8 cellular contexts compared by ENCODE assay signal in the genomic region with DNA sequence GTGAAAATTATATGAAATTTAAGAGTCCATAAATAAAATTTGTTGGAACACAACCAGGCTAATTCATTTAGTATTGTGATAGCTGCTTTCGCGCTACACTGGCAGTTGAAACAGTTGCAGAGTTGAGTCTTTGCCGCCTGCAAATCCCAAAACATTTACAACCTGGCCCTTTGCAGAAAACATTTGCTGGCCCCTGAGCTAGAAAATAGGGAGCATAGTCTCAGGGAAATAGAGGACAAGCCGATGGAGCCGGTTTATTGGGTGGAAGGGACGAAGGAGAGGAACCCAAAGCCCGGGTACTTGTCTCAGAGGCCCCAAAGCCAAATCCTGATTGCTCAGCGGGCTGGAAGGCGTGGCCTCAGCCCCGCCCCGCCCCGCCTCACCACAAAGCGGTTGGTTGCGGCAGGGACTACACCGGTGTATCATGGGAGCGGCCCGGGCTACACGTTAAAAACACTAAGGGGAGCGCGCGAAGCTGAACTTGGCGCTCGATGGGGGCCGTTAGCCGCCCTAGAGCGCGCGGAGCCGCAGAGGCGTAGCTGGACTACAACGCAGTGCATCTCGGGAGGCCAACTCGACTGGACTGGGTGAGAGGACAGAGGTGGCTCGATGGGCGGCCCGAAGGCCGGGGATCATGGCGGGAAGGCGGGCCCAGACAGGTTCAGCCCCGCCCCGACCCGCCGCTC. TPM values are rescaled to one million over a fixed set of nuclear protein-coding genes. Genes with fewer than 3 reads are reported as not detected.
DNase-seq lines count a peak whose midpoint lies in the region; ATAC-seq and TF ChIP-seq lines count a peak whose summit lies in the region.

No MANE protein-coding gene starts in this region.

- H3K36me3 ChIP-seq in PC-3 (ENCODE audit: low read depth, low read length) (peaks cover 12% of the 10 kb centered on the region), esophagus muscularis mucosa (peaks cover 20 to 64% (median 52%) of the 10 kb centered on the region in 4 donors), muscle layer of colon (ENCODE audit: insufficient read depth, low read length) (peaks cover 39% of the 10 kb centered on the region)

- H3K27me3 ChIP-seq in PC-3 (ENCODE audit: low read length) = no peaks in the 10 kb centered on the region
- H3K27me3 ChIP-seq in esophagus muscularis mucosa = no peaks in the 10 kb centered on the region
- no peaks in the 10 kb centered on the region for H3K27me3 ChIP-seq in muscle layer of colon (ENCODE audit: control insufficient read depth in 1 of 2, insufficient read depth in 2 of 2, low read length in 2 of 2)

- peak overlapping the region; percentile 86 for H2AFZ ChIP-seq in PC-3 (ENCODE audit: low read length)

- peaks cover 42% of the 10 kb centered on the region for H3K36me3 Mint-ChIP-seq in activated T-cell treated with anti-CD3 and anti-CD28 coated beads, Interleukin-2, amount 50 U/mL, for 24 hours (ENCODE audit: low read depth)

- intact Hi-C loops in PC-3 (cut with micrococcal nuclease) = loop anchor here (1.0 kb wide), 1 partner anchor 13 kb away; a partner anchor contains a TSS
- intact Hi-C loops in esophagus muscularis mucosa (cut with DNase I) = no loop called here

- DNase-seq in DMS53 (lab: John Stamatoyannopoulos, UW) = peak; percentile 98
- peak; percentile 96 for DNase-seq in Jurkat, Clone E6-1 (ENCODE audit: low read depth, low spot score)
- DNase-seq in PC-3 = peak; percentile 99
- DNase-seq in activated T-cell treated with anti-CD3 and anti-CD28 coated beads, Interleukin-2, amount 50 U/mL, for 24 hours = peak; percentile 94
- DNase-seq in esophagus muscularis mucosa (ENCODE audit: extremely low spot score) = peak; percentile 97
- peak; percentile 58 to 67 for DNase-seq in stimulated activated CD8-positive, alpha-beta memory T cell treated with anti-CD3 and anti-CD28 coated beads, Interleukin-7, amount 100 ng/mL, for 1 hour (ENCODE audit: low read depth in 2 of 2)

- H3K9me3 ChIP-seq in PC-3 (ENCODE audit: low read length) (no peaks in the 10 kb centered on the region), esophagus muscularis mucosa (no peaks in the 10 kb centered on the region), muscle layer of colon (ENCODE audit: low read length) (no peaks in the 10 kb centered on the region)

- POLR2A ChIA-PET in PC-3 (lab: Charles Lee; ENCODE audit: unreplicated experiment) = interaction anchor here (0.5 to 0.6 kb wide), 2 partner anchors 28 to 141 kb away, joined by 4 to 19 read pairs; no protein-coding TSS in a partner anchor

- TF ChIP-seq CTCF in PC-3 (conservative IDR thresholded peaks at IDR 0.05; ENCODE audit: low read depth, low read length) (no peak), esophagus muscularis mucosa (IDR thresholded peaks at IDR 0.05) (peak in 1 of 3 experiments; percentile 3)

- peak overlapping the region; percentile 97 for H3K27ac Mint-ChIP-seq in activated T-cell treated with anti-CD3 and anti-CD28 coated beads, Interleukin-2, amount 50 U/mL, for 24 hours

- H3K9me3 Mint-ChIP-seq in activated T-cell treated with anti-CD3 and anti-CD28 coated beads, Interleukin-2, amount 50 U/mL, for 24 hours = no peaks in the 10 kb centered on the region

- CTCF ChIA-PET in PC-3 (lab: Charles Lee) = interaction anchor here (1.1 kb wide), 1 partner anchor 72 kb away, joined by 3 read pairs; no protein-coding TSS in a partner anchor

- peak overlapping the region; percentile 85 for H3K9ac ChIP-seq in PC-3 (ENCODE audit: low read length)
- no peak overlapping the region for H3K9ac ChIP-seq in muscle layer of colon (ENCODE audit: low read length)

- peaks cover 26% of the 10 kb centered on the region for H3K4me1 Mint-ChIP-seq in activated T-cell treated with anti-CD3 and anti-CD28 coated beads, Interleukin-2, amount 50 U/mL, for 24 hours (ENCODE audit: low read depth)

- peak overlapping the region; percentile 65 for H3K4me3 ChIP-seq in Jurkat, Clone E6-1 (ENCODE audit: low read length)
- H3K4me3 ChIP-seq in PC-3 (ENCODE audit: low read length) (peak overlapping the region; percentile 97), esophagus muscularis mucosa (peak overlapping the region; percentile 69 to 97 (median 88)), muscle layer of colon (ENCODE audit: low read depth in 1 of 2, low read length in 2 of 2) (peak overlapping the region; percentile 70 to 71)

- peaks cover 35% of the 10 kb centered on the region for H3K79me2 ChIP-seq in PC-3 (ENCODE audit: low read length)

- H3K4me3 Mint-ChIP-seq in activated T-cell treated with anti-CD3 and anti-CD28 coated beads, Interleukin-2, amount 50 U/mL, for 24 hours = peak overlapping the region; percentile 86

- 6% methylated on average over 21 of the region's 43 CpGs for WGBS in esophagus muscularis mucosa

- peaks cover 5% of the 10 kb centered on the region; the same call in 1 of the 2 replicates for H4K20me1 ChIP-seq in PC-3 (ENCODE audit: low read length)

- H3F3A ChIP-seq in PC-3 (ENCODE audit: low read length, unreplicated experiment) = peaks cover 3% of the 10 kb centered on the region

- no peaks in the 10 kb centered on the region for H3K27me3 Mint-ChIP-seq in activated T-cell treated with anti-CD3 and anti-CD28 coated beads, Interleukin-2, amount 50 U/mL, for 24 hours

- H3K4me1 ChIP-seq in PC-3 (ENCODE audit: insufficient read depth, low read length) (peaks cover 35% of the 10 kb centered on the region), esophagus muscularis mucosa (peaks cover 19 to 48% (median 28%) of the 10 kb centered on the region in 4 donors), muscle layer of colon (ENCODE audit: insufficient read depth, low read length) (peaks cover 10% of the 10 kb centered on the region)

- H3K4me2 ChIP-seq in PC-3 (ENCODE audit: low read length) = peak overlapping the region; percentile 98

- H3K9me2 ChIP-seq in PC-3 (replicated peaks; ENCODE audit: low read length) = no peaks in the 10 kb centered on the region

- BruUV-seq in PC-3 (replicated peaks; lab: Mats Ljungman, UMichigan) = TSS peak; percentile 71

- TF ChIP-seq POLR2A in esophagus muscularis mucosa (IDR thresholded peaks at IDR 0.05; ENCODE audit: low read depth) = no peak

- H3K27ac ChIP-seq in PC-3 (ENCODE audit: low read length) (peak overlapping the region; percentile 87), esophagus muscularis mucosa (replicated peaks in 1 of 4) (peak overlapping the region; percentile 86 to 92 (median 90)), muscle layer of colon (ENCODE audit: low read depth, low read length) (peak overlapping the region; percentile 91)

- TF ChIP-seq EP300 in esophagus muscularis mucosa (IDR thresholded peaks at IDR 0.05) = no peak

- peak; percentile 75 for ATAC-seq in GM21717 (IDR thresholded peaks at IDR 0.05; ENCODE audit: unreplicated experiment)
- peak; percentile 89 for ATAC-seq in PC-3

RNA-seq across cellular contexts. Expression of a gene that starts 0.3 kb away (rescaled TPM):
- polyA plus RNA-seq in Jurkat, Clone E6-1 (2012; ENCODE audit: insufficient read depth, insufficient read length) = 40.6 TPM
- total RNA-seq in PC-3 (2014; rRNA removed) = 61.0 and 82.0 TPM in 2 replicates
- total RNA-seq in esophagus muscularis mucosa = 10 to 100 TPM in 3 of 4 donors, 1 to 10 TPM in 1; 9.6 to 21.8 (median 13.1) TPM

RNA-seq across cellular contexts. Expression of a gene that starts 13.4 kb away (rescaled TPM):
- not detected for polyA plus RNA-seq in Jurkat, Clone E6-1 (2012; ENCODE audit: insufficient read depth, insufficient read length)
- total RNA-seq in PC-3 (2014; rRNA removed) (15.1 and 40.4 TPM in 2 replicates), esophagus muscularis mucosa (10 to 100 TPM; 21.2 to 57.1 (median 33.1) TPM)

RNA-seq across cellular contexts. Expression of a gene that starts 17.7 kb away (rescaled TPM):
- 1.3 TPM for polyA plus RNA-seq in Jurkat, Clone E6-1 (2012; ENCODE audit: insufficient read depth, insufficient read length)
- total RNA-seq in PC-3 (2014; rRNA removed) (0.47 TPM in 1 of 2 replicates, not detected in the other), esophagus muscularis mucosa (10 to 100 TPM; 22.8 to 43.7 (median 31.0) TPM)

RNA-seq across cellular contexts. Expression of a gene that starts 26.7 kb away (rescaled TPM):
- polyA plus RNA-seq in Jurkat, Clone E6-1 (2012; ENCODE audit: insufficient read depth, insufficient read length) = 93.3 TPM
- 86.0 and 107 TPM in 2 replicates for total RNA-seq in PC-3 (2014; rRNA removed)
- total RNA-seq in esophagus muscularis mucosa = 100 to 1,000 TPM; 150 to 189 (median 172) TPM

RNA-seq across cellular contexts. Expression of a gene that starts 43.2 kb away (rescaled TPM):
- polyA plus RNA-seq in Jurkat, Clone E6-1 (2012; ENCODE audit: insufficient read depth, insufficient read length) = 147 TPM
- 67.1 and 73.4 TPM in 2 replicates for total RNA-seq in PC-3 (2014; rRNA removed)
- total RNA-seq in esophagus muscularis mucosa = 1 to 10 TPM in 1 of 4 donors, under 1 TPM in 3; 0.33 to 1.1 (median 0.38) TPM

Comparison
In these comparisons a context has a peak if more than half of its experiments do, and no peak if none do; other contexts are left out.
1. Peak in every context shown above with its lines: DNase-seq, ATAC-seq, H3K4me3 ChIP-seq and H3K27ac ChIP-seq.
2. RNA of a gene that starts 17.7 kb away (total RNA-seq): 22.8 to 43.7 TPM in esophagus muscularis mucosa; 0.47 TPM in PC-3; every median in the first group is over 10 times any median in the second.